In genomic region chr2:104872866-104873688, GRCh38 we compare ENCODE assay signal across 1 cellular context.
A peak's percentile ranks its signal among the peaks of the same experiment; 100 is the strongest.
TF ChIP-seq lines count a peak whose summit lies in the region.

No MANE protein-coding gene starts in this region.

TF ChIP-seq in K562, 482 proteins besides CTCF, POLR2A, EP300 and RAD21 (continued from another document):
- TF ChIP-seq RBM15 (IDR thresholded peaks at IDR 0.05; ENCODE audit: insufficient read depth, low read length) (no peak), CHD4 (IDR thresholded peaks at IDR 0.05; ENCODE audit: insufficient read depth, insufficient replicate concordance, low read depth, low read length, poor library complexity, severe bottlenecking) (no peak), DNMT1 (IDR thresholded peaks at IDR 0.05) (no peak), SMC3 (conservative IDR thresholded peaks at IDR 0.05; ENCODE audit: insufficient read depth, low read depth, low read length) (peak; percentile 43; the same call in 1 of the 2 replicates), SNAPC5 (CRISPR knock-in tag; IDR thresholded peaks at IDR 0.05) (no peak)
TF ChIP-seq in K562: peak in this region for 3.
